ENCODE assay signal across 1 cellular context in genomic region chr2:112645396-112646101, GRCh38.
A peak's percentile ranks its signal among the peaks of the same experiment; 100 is the strongest.
TF ChIP-seq lines count a peak whose summit lies in the region.

Gene SLC20A1, plus strand, starts transcription at chr2:112645939. Its CDS starts 890 bp downstream, at chr2:112646829.

TF ChIP-seq in HepG2, 621 proteins besides CTCF, POLR2A, EP300 and RAD21 (continued from another document and continues in another):
- peak; percentile 61; the same call in 1 of the 2 replicates for TF ChIP-seq GMEB2 (CRISPR knock-in tag; IDR thresholded peaks at IDR 0.05; ENCODE audit: low read depth)
- peak; percentile 37; the same call in 1 of the 2 replicates for TF ChIP-seq HOMEZ (CRISPR knock-in tag; IDR thresholded peaks at IDR 0.05; ENCODE audit: low read depth)
- no peak; the same call in 1 of the 2 replicates for TF ChIP-seq ZNF441 (CRISPR knock-in tag; IDR thresholded peaks at IDR 0.05; ENCODE audit: borderline replicate concordance)
- no peak for TF ChIP-seq ZNF382 (CRISPR knock-in tag; IDR thresholded peaks at IDR 0.05; ENCODE audit: borderline replicate concordance)
- no peak for TF ChIP-seq PRPF4 (IDR thresholded peaks at IDR 0.05; ENCODE audit: low read depth, low read length, poor library complexity, severe bottlenecking)
- peak; percentile 58; the same call in 1 of the 2 replicates for TF ChIP-seq ZBTB37 (CRISPR knock-in tag; IDR thresholded peaks at IDR 0.05)
- TF ChIP-seq ZNF276 (CRISPR knock-in tag; IDR thresholded peaks at IDR 0.05; ENCODE audit: low read depth): no peak; the same call in 1 of the 2 replicates
- peak; percentile 69 for TF ChIP-seq ZSCAN12 (CRISPR knock-in tag; IDR thresholded peaks at IDR 0.05)
- no peak; the same call in 1 of the 2 replicates for TF ChIP-seq EED (CRISPR knock-in tag; IDR thresholded peaks at IDR 0.05)
- TF ChIP-seq ZIK1 (CRISPR knock-in tag; IDR thresholded peaks at IDR 0.05; ENCODE audit: borderline replicate concordance, low read depth): no peak
- TF ChIP-seq E2F1 (CRISPR knock-in tag; IDR thresholded peaks at IDR 0.05): 0 out of 2 replicates have a peak, but pooled peaks have one; percentile 42
- peak; percentile 45 for TF ChIP-seq NR2F2 (IDR thresholded peaks at IDR 0.05; ENCODE audit: borderline replicate concordance, low read depth)
- TF ChIP-seq ZNF749 (CRISPR knock-in tag; IDR thresholded peaks at IDR 0.05; ENCODE audit: borderline replicate concordance): peak; percentile 79; the same call in 1 of the 2 replicates
- no peak; the same call in 1 of the 2 replicates for TF ChIP-seq ZNF274 (CRISPR knock-in tag; IDR thresholded peaks at IDR 0.05)
- TF ChIP-seq KDM3A (CRISPR knock-in tag; IDR thresholded peaks at IDR 0.05; ENCODE audit: low read depth): peak; percentile 3; the same call in 1 of the 2 replicates
- TF ChIP-seq ZNF589 (CRISPR knock-in tag; conservative IDR thresholded peaks at IDR 0.05): no peak
- no peak for TF ChIP-seq MTF1 (CRISPR knock-in tag; IDR thresholded peaks at IDR 0.05)
- TF ChIP-seq RBFOX2 (IDR thresholded peaks at IDR 0.05; ENCODE audit: low read depth, low read length): peak; percentile 99
- TF ChIP-seq ZNF549 (CRISPR knock-in tag; IDR thresholded peaks at IDR 0.05): peak; percentile 80; the same call in 1 of the 2 replicates
- no peak for TF ChIP-seq ZNF251 (CRISPR knock-in tag; IDR thresholded peaks at IDR 0.05)
- TF ChIP-seq NR2C2 (CRISPR knock-in tag; IDR thresholded peaks at IDR 0.05; ENCODE audit: borderline replicate concordance): peak; percentile 90
- TF ChIP-seq ZNF138 (CRISPR knock-in tag; IDR thresholded peaks at IDR 0.05; ENCODE audit: low read depth): peak; percentile 54
- no peak for TF ChIP-seq FOXP1 (IDR thresholded peaks at IDR 0.05)
- TF ChIP-seq FOXP1 (CRISPR knock-in tag; IDR thresholded peaks at IDR 0.05): peak; percentile 42; the same call in 1 of the 2 replicates
- no peak for TF ChIP-seq ZNF780A (CRISPR knock-in tag; IDR thresholded peaks at IDR 0.05)
- TF ChIP-seq TAF15 (IDR thresholded peaks at IDR 0.05; ENCODE audit: low read depth, low read length, poor library complexity, severe bottlenecking): no peak
- no peak for TF ChIP-seq SMAD9 (CRISPR knock-in tag; IDR thresholded peaks at IDR 0.05)
- TF ChIP-seq KLF11 (CRISPR knock-in tag; IDR thresholded peaks at IDR 0.05): no peak
- TF ChIP-seq ZHX2 (IDR thresholded peaks at IDR 0.05; ENCODE audit: low read depth): peak; percentile 57; the same call in 1 of the 2 replicates
- TF ChIP-seq ZHX2 (CRISPR knock-in tag; IDR thresholded peaks at IDR 0.05; ENCODE audit: borderline replicate concordance): no peak; the same call in 1 of the 2 replicates
- no peak for TF ChIP-seq MBNL3 (CRISPR knock-in tag; conservative IDR thresholded peaks at IDR 0.05)
- no peak for TF ChIP-seq ZNF362 (CRISPR knock-in tag; IDR thresholded peaks at IDR 0.05; ENCODE audit: borderline replicate concordance)
- TF ChIP-seq ELF4 (CRISPR knock-in tag; IDR thresholded peaks at IDR 0.05; ENCODE audit: borderline replicate concordance): no peak
- 0 out of 2 replicates have a peak, but pooled peaks have one; percentile 69 for TF ChIP-seq PRMT3 (CRISPR knock-in tag; IDR thresholded peaks at IDR 0.05; ENCODE audit: borderline replicate concordance, low read depth)
- TF ChIP-seq TFDP1 (CRISPR knock-in tag; IDR thresholded peaks at IDR 0.05; ENCODE audit: borderline replicate concordance): peak; percentile 73; the same call in 1 of the 2 replicates
- 0 out of 2 replicates have a peak, but pooled peaks have one; percentile 57 for TF ChIP-seq MAF1 (CRISPR knock-in tag; IDR thresholded peaks at IDR 0.05; ENCODE audit: borderline replicate concordance)
- TF ChIP-seq ATM (IDR thresholded peaks at IDR 0.05; ENCODE audit: borderline replicate concordance): no peak
- TF ChIP-seq YEATS2 (CRISPR knock-in tag; IDR thresholded peaks at IDR 0.05; ENCODE audit: borderline replicate concordance): peak; percentile 38; the same call in 1 of the 2 replicates
- no peak for TF ChIP-seq RORA (CRISPR knock-in tag; IDR thresholded peaks at IDR 0.05)
- peak; percentile 56; the same call in 1 of the 2 replicates for TF ChIP-seq SP5 (CRISPR knock-in tag; IDR thresholded peaks at IDR 0.05; ENCODE audit: borderline replicate concordance, low read depth)
- TF ChIP-seq ZNF569 (CRISPR knock-in tag; IDR thresholded peaks at IDR 0.05; ENCODE audit: borderline replicate concordance): no peak
- TF ChIP-seq HNRNPK (IDR thresholded peaks at IDR 0.05; ENCODE audit: low read depth, low read length, poor library complexity, severe bottlenecking): peak; percentile 55
- TF ChIP-seq SP2 (CRISPR knock-in tag; IDR thresholded peaks at IDR 0.05): peak; percentile 59
- TF ChIP-seq ATF2 (CRISPR knock-in tag; IDR thresholded peaks at IDR 0.05): no peak; the same call in 1 of the 2 replicates
- no peak for TF ChIP-seq ZNF891 (CRISPR knock-in tag; IDR thresholded peaks at IDR 0.05)
- TF ChIP-seq FOSL2 (CRISPR knock-in tag; IDR thresholded peaks at IDR 0.05): peak; percentile 57
- TF ChIP-seq KDM6A (CRISPR knock-in tag; IDR thresholded peaks at IDR 0.05; ENCODE audit: low read depth): no peak
- TF ChIP-seq AGO1 (IDR thresholded peaks at IDR 0.05; ENCODE audit: low read depth, low read length, poor library complexity, severe bottlenecking): no peak
